In genomic region chr1:161399257-161399998, GRCh38 we compare ENCODE assay signal across 8 cellular contexts. TPM values are rescaled to one million over a fixed set of nuclear protein-coding genes. Genes with fewer than 3 reads are reported as not detected.
A peak's percentile ranks its signal among the peaks of the same experiment; 100 is the strongest.
DNase-seq lines count a peak whose midpoint lies in the region; ATAC-seq and TF ChIP-seq lines count a peak whose summit lies in the region.

No MANE protein-coding gene starts in this region.

- 0% methylated on average over 50 of the region's 53 CpGs for WGBS in prostate gland
- under 1% methylated on average over 53 of the region's 53 CpGs for WGBS in urinary bladder

- peaks cover 7% of the 10 kb centered on the region for H3K9me3 Mint-ChIP-seq in T-helper 1 cell treated with Interleukin-12 subunit alpha and Interleukin-12 subunit beta and Interleukin-4 antibody, amounts not matched to agents 30 μg/mL and 1 μg/mL, for 36 hours

- H3K27me3 ChIP-seq in prostate gland (replicated peaks; ENCODE audit: insufficient read depth), result no peaks in the 10 kb centered on the region

- H3K27ac Mint-ChIP-seq in T-helper 1 cell treated with Interleukin-12 subunit alpha and Interleukin-12 subunit beta and Interleukin-4 antibody, amounts not matched to agents 30 μg/mL and 1 μg/mL, for 36 hours, result peak overlapping the region; percentile 97

- H3K27me3 Mint-ChIP-seq in T-helper 1 cell treated with Interleukin-12 subunit alpha and Interleukin-12 subunit beta and Interleukin-4 antibody, amounts not matched to agents 30 μg/mL and 1 μg/mL, for 36 hours (ENCODE audit: low read depth), result peaks cover 13% of the 10 kb centered on the region

- ATAC-seq in HG02870 (IDR thresholded peaks at IDR 0.05; ENCODE audit: unreplicated experiment) (peak; percentile 77), left ventricle myocardium superior (peak; percentile 89)

- peak; percentile 42 for TF ChIP-seq CTCF in GM13977 (IDR thresholded peaks at IDR 0.05; ENCODE audit: extremely low read depth, insufficient read depth, missing control alignments)
- peak in 3 of 4 experiments; percentile 31 to 60 (median 52) for TF ChIP-seq CTCF in prostate gland (IDR thresholded peaks at IDR 0.05)

- peaks cover 36% of the 10 kb centered on the region for H3K4me1 Mint-ChIP-seq in T-helper 1 cell treated with Interleukin-12 subunit alpha and Interleukin-12 subunit beta and Interleukin-4 antibody, amounts not matched to agents 30 μg/mL and 1 μg/mL, for 36 hours (ENCODE audit: low read depth)

- peaks cover 24% of the 10 kb centered on the region for H3K36me3 Mint-ChIP-seq in T-helper 1 cell treated with Interleukin-12 subunit alpha and Interleukin-12 subunit beta and Interleukin-4 antibody, amounts not matched to agents 30 μg/mL and 1 μg/mL, for 36 hours (ENCODE audit: low read depth)

- H3K4me1 ChIP-seq in prostate gland (replicated peaks), result no peaks in the 10 kb centered on the region
- H3K4me1 ChIP-seq in urinary bladder (ENCODE audit: insufficient read depth), result no peaks in the 10 kb centered on the region

- H3K4me3 ChIP-seq in prostate gland (peak overlapping the region; percentile 66 to 71), urinary bladder (ENCODE audit: low read depth, low read length) (peak overlapping the region; percentile 59)

- peak overlapping the region; percentile 95 for H3K4me3 Mint-ChIP-seq in T-helper 1 cell treated with Interleukin-12 subunit alpha and Interleukin-12 subunit beta and Interleukin-4 antibody, amounts not matched to agents 30 μg/mL and 1 μg/mL, for 36 hours

- intact Hi-C loops in left ventricle myocardium superior (cut with micrococcal nuclease) (no loop called here), prostate gland (cut with DNase I) (no loop called here)

- in situ Hi-C loops in GM13977 (cut with MboI; ENCODE audit: low pct_unique_long_range_greater_than_20kb, low sequenced_read_pairs, unreplicated experiment), result no loop called here

- H3K27ac ChIP-seq in prostate gland (peak overlapping the region; percentile 99 to 100), urinary bladder (ENCODE audit: low read depth) (peak overlapping the region; percentile 100)

- peak; percentile 36 for TF ChIP-seq POLR2A in prostate gland (IDR thresholded peaks at IDR 0.05)

- H3K9me3 ChIP-seq in prostate gland, result no peaks in the 10 kb centered on the region

- H3K36me3 ChIP-seq in prostate gland (no peaks in the 10 kb centered on the region), urinary bladder (ENCODE audit: insufficient read depth) (no peaks in the 10 kb centered on the region)

- peak; percentile 86 for DNase-seq in GM13977 (ENCODE audit: low spot score)
- peak; percentile 90 for DNase-seq in NCI-H1694 (lab: John Stamatoyannopoulos, UW)
- peak; percentile 52 to 93 (median 81) for DNase-seq in amygdala (lab: John Stamatoyannopoulos, UW)
- peak; percentile 92 for DNase-seq in left ventricle myocardium superior
- DNase-seq in prostate gland (ENCODE audit: low spot score), result peak; percentile 89

RNA-seq across cellular contexts. Expression of gene CFAP126, which starts 31.8 kb away (rescaled TPM):
- total RNA-seq in left ventricle myocardium superior, result not detected
- total RNA-seq in prostate gland, result not detected
- not detected for total RNA-seq in urinary bladder
- not detected for polyA plus RNA-seq in urinary bladder

Comparison
In these comparisons a context has a peak if more than half of its experiments do, and no peak if none do; other contexts are left out.
1. Peak in every context shown above with its lines: DNase-seq, ATAC-seq, H3K4me3 ChIP-seq and H3K27ac ChIP-seq.